Comparison of ENCODE assay signal across 1 cellular context in the genomic region with DNA sequence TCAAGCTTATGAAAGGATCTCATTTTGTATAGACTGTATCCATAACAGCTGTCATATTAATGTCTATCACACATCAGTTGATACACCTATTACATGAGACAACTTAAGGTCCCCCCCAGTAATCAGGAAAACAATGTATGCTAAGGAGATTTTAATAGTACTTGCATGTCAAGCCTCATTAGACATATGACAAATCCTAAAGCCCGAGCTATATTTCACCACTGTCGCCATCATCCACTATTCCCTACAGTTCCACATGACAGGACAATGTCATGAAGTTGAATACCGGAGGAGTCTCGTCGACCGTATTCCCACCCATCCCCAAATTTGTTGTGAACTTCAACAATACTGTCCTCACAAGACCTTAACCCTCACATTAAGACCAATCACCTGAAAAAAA.
TF ChIP-seq lines count a peak whose summit lies in the region.

No MANE protein-coding gene starts in this region.

TF ChIP-seq in endothelial cell of umbilical vein, 7 proteins besides CTCF, POLR2A, EP300 and RAD21:
- TF ChIP-seq POLR2AphosphoS5 (IDR thresholded peaks at IDR 0.05; ENCODE audit: insufficient read depth, low read depth, low read length), result no peak
- TF ChIP-seq, protein P1, sequence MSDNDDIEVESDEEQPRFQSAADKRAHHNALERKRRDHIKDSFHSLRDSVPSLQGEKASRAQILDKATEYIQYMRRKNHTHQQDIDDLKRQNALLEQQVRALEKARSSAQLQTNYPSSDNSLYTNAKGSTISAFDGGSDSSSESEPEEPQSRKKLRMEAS (IDR thresholded peaks at IDR 0.05; ENCODE audit: insufficient read depth, insufficient read length), result no peak
